ENCODE assay signal across 9 cellular contexts in the genomic region with DNA sequence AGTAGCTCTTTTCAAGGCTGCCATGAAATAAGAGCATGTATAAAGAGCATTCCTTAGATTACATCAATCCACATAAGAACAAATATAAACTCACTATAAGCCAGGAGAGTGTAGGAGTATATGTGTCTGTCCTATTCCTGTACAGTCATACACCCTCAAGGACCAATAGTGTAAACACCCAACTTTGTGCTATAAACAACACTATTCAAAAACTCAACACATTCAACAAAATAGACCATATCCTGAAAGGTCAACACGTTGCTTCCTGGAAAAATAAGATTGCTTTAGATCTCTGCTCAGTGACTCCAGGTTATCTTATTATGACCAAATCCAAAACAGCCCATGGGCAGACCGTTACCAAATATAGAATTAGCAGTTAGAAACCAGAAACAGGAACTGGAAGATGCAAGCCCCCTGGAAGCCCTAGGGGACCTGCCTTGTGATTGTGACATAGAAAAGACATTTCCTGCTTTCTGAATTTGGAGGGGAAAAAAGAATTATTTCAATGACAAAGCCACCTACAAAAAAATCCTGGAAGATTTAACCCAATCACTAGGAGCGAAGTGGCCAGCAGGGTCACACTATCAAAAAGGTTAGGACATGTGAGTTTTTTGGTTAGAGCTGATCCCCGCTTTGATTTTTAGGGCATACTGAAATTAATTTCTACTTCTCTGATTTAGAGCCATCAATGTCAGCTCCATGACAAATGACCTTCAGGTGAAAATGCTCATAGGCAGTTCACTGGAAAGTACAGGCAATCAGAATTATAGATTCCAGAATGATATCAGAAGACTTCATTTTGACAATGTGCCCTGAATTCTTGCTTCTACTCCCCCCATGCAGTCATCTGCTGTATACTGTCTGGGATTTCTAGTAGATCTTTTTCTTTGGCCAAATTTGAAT. TPM values are rescaled to one million over a fixed set of nuclear protein-coding genes. Genes with fewer than 3 reads are reported as not detected.
DNase-seq lines count a peak whose midpoint lies in the region; ATAC-seq and TF ChIP-seq lines count a peak whose summit lies in the region.
"Had no signal": no experiment of that assay in that cellular context is flagged by ENCODE, and none has a peak within 500 bp of the region (broad histone marks: within the 10 kb centered on the region; RNA-seq: fewer than 3 reads in every experiment).

No MANE protein-coding gene starts in this region.

- H3K4me1 Mint-ChIP-seq in CD4-positive, alpha-beta memory T cell, result peaks cover 67 to 93% (median 79%) of the 10 kb centered on the region in 4 donors
- H3K4me1 Mint-ChIP-seq in stimulated activated naive CD8-positive, alpha-beta T cell treated with anti-CD3 and anti-CD28 coated beads, Interleukin-15, Interleukin-2, amounts not matched to agents 100 ng/mL and 50 ng/mL, for 24 hours (ENCODE audit: low read depth), result peaks cover 96% of the 10 kb centered on the region

- no peaks in the 10 kb centered on the region for H3K27me3 ChIP-seq in CD4-positive, alpha-beta memory T cell (ENCODE audit: insufficient read depth, low read length)
- H3K27me3 ChIP-seq in effector memory CD4-positive, alpha-beta T cell (replicated peaks; ENCODE audit: control insufficient read depth, insufficient read depth, low read length, poor library complexity, severe bottlenecking), result no peaks in the 10 kb centered on the region
- no peaks in the 10 kb centered on the region for H3K27me3 ChIP-seq in tibial artery
- H3K27me3 ChIP-seq: adrenal gland had no signal

- no peaks in the 10 kb centered on the region for H3K27me3 Mint-ChIP-seq in CD4-positive, alpha-beta memory T cell
- no peaks in the 10 kb centered on the region for H3K27me3 Mint-ChIP-seq in stimulated activated naive CD8-positive, alpha-beta T cell treated with anti-CD3 and anti-CD28 coated beads, Interleukin-15, Interleukin-2, amounts not matched to agents 100 ng/mL and 50 ng/mL, for 24 hours

- TF ChIP-seq CTCF in tibial artery (IDR thresholded peaks at IDR 0.05), result no peak

- intact Hi-C loops in CD4-positive, alpha-beta memory T cell (cut with micrococcal nuclease), result loop anchor here (2.0 kb wide), 2 partner anchors 16 to 26 kb away; no protein-coding TSS in a partner anchor
- intact Hi-C loops in tibial artery (cut with DNase I; ENCODE audit: low total_unique reads), result no loop called here

- H3K4me1 ChIP-seq in CD4-positive, alpha-beta memory T cell (ENCODE audit: insufficient read depth, low read length), result peaks cover 70% of the 10 kb centered on the region
- H3K4me1 ChIP-seq in effector memory CD4-positive, alpha-beta T cell (ENCODE audit: control insufficient read depth, insufficient read depth, low read length, poor library complexity, severe bottlenecking), result peaks cover 42% of the 10 kb centered on the region
- peaks cover 0 to 18% (median 6%) of the 10 kb centered on the region in 4 donors for H3K4me1 ChIP-seq in tibial artery

- no peak for DNase-seq in CD4-positive, alpha-beta memory T cell
- DNase-seq in MV-4-11 (lab: John Stamatoyannopoulos, UW) (peak; percentile 98), ecto neural progenitor cell (ENCODE audit: low spot score) (no peak), NCI-H1092 treated with DMSO at 0.1 percent for 48 hours (lab: John Stamatoyannopoulos, UW) (no peak), tibial artery (no peak)
- no peak for DNase-seq in effector memory CD4-positive, alpha-beta T cell

- POLR2A ChIA-PET in CD4-positive, alpha-beta memory T cell (lab: Charles Lee; ENCODE audit: partially characterized antibody), result interaction anchor here (0.6 to 7.3 kb wide), 4 partner anchors 11 to 60 kb away, joined by 3 to 62 read pairs (median 26); a partner anchor contains a TSS

- peaks cover 0 to 4% (median 0%) of the 10 kb centered on the region in 8 donors for H3K9me3 Mint-ChIP-seq in CD4-positive, alpha-beta memory T cell
- H3K9me3 Mint-ChIP-seq in stimulated activated naive CD8-positive, alpha-beta T cell treated with anti-CD3 and anti-CD28 coated beads, Interleukin-15, Interleukin-2, amounts not matched to agents 100 ng/mL and 50 ng/mL, for 24 hours, result no peaks in the 10 kb centered on the region

- H3K36me3 Mint-ChIP-seq in CD4-positive, alpha-beta memory T cell, result peaks cover 50 to 57% of the 10 kb centered on the region in 2 donors
- peaks cover 84% of the 10 kb centered on the region for H3K36me3 Mint-ChIP-seq in stimulated activated naive CD8-positive, alpha-beta T cell treated with anti-CD3 and anti-CD28 coated beads, Interleukin-15, Interleukin-2, amounts not matched to agents 100 ng/mL and 50 ng/mL, for 24 hours (ENCODE audit: low read depth)

- peak overlapping the region in 5 of 8 donors; percentile 20 to 57 (median 43) for H3K4me3 Mint-ChIP-seq in CD4-positive, alpha-beta memory T cell
- peak overlapping the region; percentile 14 for H3K4me3 Mint-ChIP-seq in stimulated activated naive CD8-positive, alpha-beta T cell treated with anti-CD3 and anti-CD28 coated beads, Interleukin-15, Interleukin-2, amounts not matched to agents 100 ng/mL and 50 ng/mL, for 24 hours

- no peak overlapping the region for H3K4me3 ChIP-seq in CD4-positive, alpha-beta memory T cell (ENCODE audit: low read length in 2 of 2)
- H3K4me3 ChIP-seq in effector memory CD4-positive, alpha-beta T cell (ENCODE audit: insufficient read depth, low read depth, low read length, poor library complexity, severe bottlenecking), result no peak overlapping the region
- H3K4me3 ChIP-seq in tibial artery, result no peak overlapping the region
- H3K4me3 ChIP-seq: adrenal gland had no signal

- CTCF ChIA-PET in CD4-positive, alpha-beta memory T cell (lab: Charles Lee; ENCODE audit: partially characterized antibody), result interaction anchor here (1.3 to 2.5 kb wide), 5 partner anchors 21 to 70 kb away, joined by 3 to 14 read pairs (median 4); no protein-coding TSS in a partner anchor

- H3K9me3 ChIP-seq in CD4-positive, alpha-beta memory T cell (ENCODE audit: control insufficient read depth in 1 of 2, low read length in 2 of 2), result no peaks in the 10 kb centered on the region
- H3K9me3 ChIP-seq in effector memory CD4-positive, alpha-beta T cell (ENCODE audit: control insufficient read depth, low read length), result no peaks in the 10 kb centered on the region
- no peaks in the 10 kb centered on the region for H3K9me3 ChIP-seq in tibial artery
- H3K9me3 ChIP-seq: adrenal gland had no signal

- H3K27ac ChIP-seq in CD4-positive, alpha-beta memory T cell (ENCODE audit: low read depth, low read length), result no peak overlapping the region
- H3K27ac ChIP-seq in effector memory CD4-positive, alpha-beta T cell (ENCODE audit: insufficient read depth, low read length, poor library complexity, severe bottlenecking), result peak overlapping the region; percentile 8
- H3K27ac ChIP-seq in tibial artery, result no peak overlapping the region

- peak overlapping the region; percentile 72 to 88 (median 75) for H3K27ac Mint-ChIP-seq in CD4-positive, alpha-beta memory T cell
- H3K27ac Mint-ChIP-seq in stimulated activated naive CD8-positive, alpha-beta T cell treated with anti-CD3 and anti-CD28 coated beads, Interleukin-15, Interleukin-2, amounts not matched to agents 100 ng/mL and 50 ng/mL, for 24 hours, result peak overlapping the region; percentile 82

- ATAC-seq in GM21381 (IDR thresholded peaks at IDR 0.05; ENCODE audit: unreplicated experiment), result peak; percentile 53

- H3K36me3 ChIP-seq in CD4-positive, alpha-beta memory T cell (ENCODE audit: insufficient read depth, low read length), result peaks cover 16% of the 10 kb centered on the region
- H3K36me3 ChIP-seq in effector memory CD4-positive, alpha-beta T cell (ENCODE audit: control insufficient read depth, insufficient read depth, low read length), result peaks cover 20% of the 10 kb centered on the region
- H3K36me3 ChIP-seq in tibial artery, result no peaks in the 10 kb centered on the region

RNA-seq across cellular contexts. Expression of a gene that starts 59.9 kb away (rescaled TPM):
- 10 to 100 TPM; 56.7 to 57.1 TPM for total RNA-seq in CD4-positive, alpha-beta memory T cell
- polyA plus RNA-seq in CD4-positive, alpha-beta memory T cell, result 10 to 100 TPM; 21.2 to 30.1 TPM
